1 cellular context compared by ENCODE assay signal in genomic region chr3:121096968-121097367, GRCh38.
TF ChIP-seq lines count a peak whose summit lies in the region.

No MANE protein-coding gene starts in this region.

TF ChIP-seq in WTC11, 78 proteins besides CTCF, POLR2A, EP300 and RAD21 (continued from another document):
- TF ChIP-seq ARID4B (CRISPR knock-in tag; IDR thresholded peaks at IDR 0.05; ENCODE audit: borderline replicate concordance) (no peak), ATF2 (CRISPR knock-in tag; IDR thresholded peaks at IDR 0.05; ENCODE audit: borderline replicate concordance, low read depth) (no peak), KAT7 (CRISPR knock-in tag; IDR thresholded peaks at IDR 0.05; ENCODE audit: borderline replicate concordance) (no peak), CDX4 (CRISPR knock-in tag; IDR thresholded peaks at IDR 0.05; ENCODE audit: borderline replicate concordance) (no peak), ZBTB21 (CRISPR knock-in tag; IDR thresholded peaks at IDR 0.05; ENCODE audit: borderline replicate concordance) (no peak), NR2C2 (CRISPR knock-in tag; IDR thresholded peaks at IDR 0.05) (no peak), TEAD1 (CRISPR knock-in tag; IDR thresholded peaks at IDR 0.05) (no peak), MYBL2 (CRISPR knock-in tag; IDR thresholded peaks at IDR 0.05) (no peak), HMGXB4 (CRISPR knock-in tag; IDR thresholded peaks at IDR 0.05) (no peak), USF1 (CRISPR knock-in tag; IDR thresholded peaks at IDR 0.05) (no peak), USF2 (CRISPR knock-in tag; IDR thresholded peaks at IDR 0.05) (no peak), OVOL2 (CRISPR knock-in tag; IDR thresholded peaks at IDR 0.05; ENCODE audit: borderline replicate concordance) (no peak), ETV6 (CRISPR knock-in tag; IDR thresholded peaks at IDR 0.05) (no peak), TEAD4 (CRISPR knock-in tag; IDR thresholded peaks at IDR 0.05) (no peak)
